Comparison of ENCODE assay signal across 31 cellular contexts in genomic region chr1:183736391-183736790, GRCh38.
"Had no signal": no experiment of that assay in that cellular context is flagged by ENCODE, and none has a peak within 500 bp of the region (broad histone marks: within the 10 kb centered on the region; RNA-seq: fewer than 3 reads in every experiment).

No MANE protein-coding gene starts in this region.

- H3K36me3 ChIP-seq: adrenal gland, ascending aorta, left lung, right atrium auricular region, transverse colon had no signal

- H2AFZ ChIP-seq: parathyroid adenoma had no signal

- H3K27me3 Mint-ChIP-seq: activated CD4-positive, alpha-beta memory T cell treated with anti-CD3 and anti-CD28 coated beads for 36 hours; activated CD4-positive, alpha-beta T cell treated with anti-CD3 and anti-CD28 coated beads, Interleukin-2, amount 10 ng/mL, durations not matched to agents 24 days and 14 days; activated naive CD8-positive, alpha-beta T cell treated with anti-CD3 and anti-CD28 coated beads for 36 hours; brain had no signal

- DNase-seq: activated CD4-positive, alpha-beta memory T cell treated with anti-CD3 and anti-CD28 coated beads for 36 hours; activated CD4-positive, alpha-beta T cell treated with anti-CD3 and anti-CD28 coated beads, Interleukin-2, amount 10 ng/mL, durations not matched to agents 24 days and 14 days; activated CD4-positive, CD25-positive, alpha-beta regulatory T cell treated with anti-CD3 and anti-CD28 coated beads, Interleukin-2, amount 50 U/mL, for 72 hours; activated CD8-positive, alpha-beta memory T cell treated with anti-CD3 and anti-CD28 coated beads, Interleukin-2, amount 50 U/mL, for 4 hours; activated effector memory CD4-positive, alpha-beta T cell treated with anti-CD3 and anti-CD28 coated beads, Interleukin-2, amount 50 U/mL, for 16 hours; activated naive CD4-positive, alpha-beta T cell treated with anti-CD3 and anti-CD28 coated beads for 36 hours; activated naive CD8-positive, alpha-beta T cell treated with anti-CD3 and anti-CD28 coated beads for 36 hours; activated T-cell treated with anti-CD3 and anti-CD28 coated beads, Interleukin-2, amount 50 U/mL, for 1 hour; adrenal gland; effector memory CD8-positive, alpha-beta T cell; foreskin keratinocyte; left lung; midbrain; naive thymus-derived CD4-positive, alpha-beta T cell; nucleus accumbens; stimulated activated CD4-positive, alpha-beta T cell treated with anti-CD3 and anti-CD28 coated beads, Interleukin-15, amount 100 ng/mL, for 24 hours; stimulated activated naive CD4-positive, alpha-beta T cell treated with Interleukin-2 at 50 U/mL for 16 hours; SW 1271; T-helper 9 cell; testis; transverse colon had no signal

- H3K79me2 ChIP-seq: parathyroid adenoma had no signal

- H3K4me3 Mint-ChIP-seq: activated CD4-positive, alpha-beta memory T cell treated with anti-CD3 and anti-CD28 coated beads for 36 hours; activated CD4-positive, alpha-beta T cell treated with anti-CD3 and anti-CD28 coated beads, Interleukin-2, amount 10 ng/mL, durations not matched to agents 24 days and 14 days; activated naive CD4-positive, alpha-beta T cell treated with anti-CD3 and anti-CD28 coated beads for 36 hours; activated naive CD8-positive, alpha-beta T cell treated with anti-CD3 and anti-CD28 coated beads for 36 hours; activated T-helper 1 cell treated with anti-CD3 and anti-CD28 coated beads, Interleukin-12 subunit alpha, Interleukin-12 subunit beta, Interleukin-2, Interleukin-4 antibody, amounts not matched to agents 30 ng/mL and 10 ng/mL and 1 ng/mL, durations not matched to agents 14 hours and 24 hours and 36 hours; brain; effector memory CD8-positive, alpha-beta T cell; naive thymus-derived CD4-positive, alpha-beta T cell; neural crest cell; T-helper 1 cell treated with Interleukin-12 subunit alpha and Interleukin-12 subunit beta and Interleukin-4 antibody, amounts not matched to agents 30 μg/mL and 1 μg/mL, for 36 hours had no signal

- H3K9ac ChIP-seq: parathyroid adenoma had no signal

- H3K27ac Mint-ChIP-seq: activated CD4-positive, alpha-beta memory T cell treated with anti-CD3 and anti-CD28 coated beads for 36 hours; activated CD4-positive, alpha-beta T cell treated with anti-CD3 and anti-CD28 coated beads, Interleukin-2, amount 10 ng/mL, durations not matched to agents 24 days and 14 days; activated naive CD4-positive, alpha-beta T cell treated with anti-CD3 and anti-CD28 coated beads for 36 hours; activated naive CD8-positive, alpha-beta T cell treated with anti-CD3 and anti-CD28 coated beads for 36 hours; activated T-helper 1 cell treated with anti-CD3 and anti-CD28 coated beads, Interleukin-12 subunit alpha, Interleukin-12 subunit beta, Interleukin-2, Interleukin-4 antibody, amounts not matched to agents 30 ng/mL and 10 ng/mL and 1 ng/mL, durations not matched to agents 14 hours and 24 hours and 36 hours; effector memory CD8-positive, alpha-beta T cell; T-helper 1 cell treated with Interleukin-12 subunit alpha and Interleukin-12 subunit beta and Interleukin-4 antibody, amounts not matched to agents 30 μg/mL and 1 μg/mL, for 36 hours had no signal

- H3K27ac ChIP-seq: adrenal gland, ascending aorta, coronary artery, foreskin keratinocyte, left lung, parathyroid adenoma, testis had no signal

- H3K27me3 ChIP-seq: adrenal gland, ascending aorta, left lung, right atrium auricular region, testis, transverse colon had no signal

- ATAC-seq: effector memory CD8-positive, alpha-beta T cell; esophagus mucosa; foreskin keratinocyte; left lung; naive thymus-derived CD4-positive, alpha-beta T cell had no signal

- H3K4me1 ChIP-seq: foreskin keratinocyte, parathyroid adenoma had no signal

- H3K4me3 ChIP-seq: adrenal gland, ascending aorta, coronary artery, left lung, lung, right atrium auricular region, testis, transverse colon had no signal

- H3K4me1 Mint-ChIP-seq: activated CD4-positive, alpha-beta T cell treated with anti-CD3 and anti-CD28 coated beads, Interleukin-2, amount 10 ng/mL, durations not matched to agents 24 days and 14 days; activated naive CD8-positive, alpha-beta T cell treated with anti-CD3 and anti-CD28 coated beads for 36 hours; naive thymus-derived CD4-positive, alpha-beta T cell; neural crest cell had no signal

- H3K9me3 ChIP-seq: adrenal gland, ascending aorta, left lung, right atrium auricular region, testis, transverse colon had no signal

- H3K36me3 Mint-ChIP-seq: activated CD4-positive, alpha-beta memory T cell treated with anti-CD3 and anti-CD28 coated beads for 36 hours; activated naive CD8-positive, alpha-beta T cell treated with anti-CD3 and anti-CD28 coated beads for 36 hours; brain had no signal

- H3K9me3 Mint-ChIP-seq: activated CD4-positive, alpha-beta memory T cell treated with anti-CD3 and anti-CD28 coated beads for 36 hours; activated naive CD4-positive, alpha-beta T cell treated with anti-CD3 and anti-CD28 coated beads for 36 hours; activated naive CD8-positive, alpha-beta T cell treated with anti-CD3 and anti-CD28 coated beads for 36 hours; activated T-helper 1 cell treated with anti-CD3 and anti-CD28 coated beads, Interleukin-12 subunit alpha, Interleukin-12 subunit beta, Interleukin-2, Interleukin-4 antibody, amounts not matched to agents 30 ng/mL and 10 ng/mL and 1 ng/mL, durations not matched to agents 14 hours and 24 hours and 36 hours; brain; effector memory CD8-positive, alpha-beta T cell; neural crest cell; T-helper 1 cell treated with Interleukin-12 subunit alpha and Interleukin-12 subunit beta and Interleukin-4 antibody, amounts not matched to agents 30 μg/mL and 1 μg/mL, for 36 hours had no signal
